ENCODE assay signal across 8 cellular contexts in the genomic region with DNA sequence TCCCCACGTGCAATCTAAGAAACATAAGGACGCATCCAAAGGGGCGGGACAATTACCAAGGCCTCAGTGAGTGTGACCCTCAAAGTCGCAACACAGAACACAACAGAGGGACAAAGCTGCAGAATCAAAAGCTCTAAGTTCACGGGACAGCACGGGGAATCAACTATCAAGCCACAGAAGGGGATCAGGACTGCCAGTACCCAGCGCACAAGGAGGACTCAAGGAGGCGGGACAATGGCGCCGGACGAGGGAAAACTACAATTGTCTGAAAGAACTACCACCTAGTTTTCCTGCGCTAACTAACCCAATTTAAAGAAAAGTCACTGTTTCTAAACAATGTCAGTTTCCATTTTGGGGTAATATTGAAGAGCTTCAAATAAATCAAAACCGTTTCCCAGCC. TPM values are rescaled to one million over a fixed set of nuclear protein-coding genes. Genes with fewer than 3 reads are reported as not detected.
A peak's percentile ranks its signal among the peaks of the same experiment; 100 is the strongest.
DNase-seq lines count a peak whose midpoint lies in the region; ATAC-seq, FAIRE-seq and TF ChIP-seq lines count a peak whose summit lies in the region.

No MANE protein-coding gene starts in this region.

- H3K4me1 Mint-ChIP-seq in CD4-positive, alpha-beta memory T cell = peaks cover 9 to 16% (median 11%) of the 10 kb centered on the region in 4 donors

- FAIRE-seq in endothelial cell of umbilical vein (lab: Jason Lieb, UNC) = no peak

- H3K9me3 Mint-ChIP-seq in CD4-positive, alpha-beta memory T cell = no peaks in the 10 kb centered on the region

- H3K9me1 ChIP-seq in endothelial cell of umbilical vein (replicated peaks; ENCODE audit: control insufficient read depth, extremely low read depth, insufficient read depth, low read length) = no peaks in the 10 kb centered on the region

- POLR2A ChIA-PET in CD4-positive, alpha-beta memory T cell (lab: Charles Lee; ENCODE audit: partially characterized antibody) = interaction anchor here (1.0 to 2.1 kb wide), 6 partner anchors 9 to 188 kb away, joined by 3 to 7 read pairs (median 5); a partner anchor contains a TSS
- POLR2A ChIA-PET in endothelial cell of umbilical vein (lab: Charles Lee) = no interaction called here

- peaks cover 7% of the 10 kb centered on the region for H3K4me1 ChIP-seq in CD4-positive, alpha-beta memory T cell (ENCODE audit: insufficient read depth, low read length)
- peaks cover 0 to 12% (median 0%) of the 10 kb centered on the region in 4 donors for H3K4me1 ChIP-seq in Peyer's patch
- H3K4me1 ChIP-seq in endothelial cell of umbilical vein (ENCODE audit: control insufficient read depth, extremely low read depth, insufficient read depth, low read length) = peaks cover 10% of the 10 kb centered on the region
- H3K4me1 ChIP-seq in rectal smooth muscle tissue (ENCODE audit: control insufficient read depth, insufficient read depth, low read length) = no peaks in the 10 kb centered on the region

- H3K27ac ChIP-seq in CD4-positive, alpha-beta memory T cell (ENCODE audit: low read depth, low read length) = peak overlapping the region; percentile 52
- H3K27ac ChIP-seq in Peyer's patch (peak overlapping the region in 3 of 4 donors; percentile 67 to 79 (median 76)), endothelial cell of umbilical vein (ENCODE audit: insufficient read depth, low read depth, low read length) (no peak overlapping the region), rectal smooth muscle tissue (ENCODE audit: low read depth, low read length) (peak overlapping the region; percentile 67)

- no TSS peak for BruUV-seq in endothelial cell of umbilical vein (replicated peaks; lab: Mats Ljungman, UMichigan)

- H3K4me3 Mint-ChIP-seq in CD4-positive, alpha-beta memory T cell = peak overlapping the region; percentile 88 to 93 (median 91)

- H3K79me2 ChIP-seq in endothelial cell of umbilical vein (ENCODE audit: control insufficient read depth, insufficient read depth, low read length) = no peaks in the 10 kb centered on the region

- H3K4me2 ChIP-seq in endothelial cell of umbilical vein (ENCODE audit: insufficient read depth, low read length) = peak overlapping the region; percentile 81

- no peak overlapping the region for H3K9ac ChIP-seq in endothelial cell of umbilical vein (replicated peaks; ENCODE audit: extremely low read depth, insufficient read depth, low read length)
- no peak overlapping the region for H3K9ac ChIP-seq in rectal smooth muscle tissue (ENCODE audit: low read length)

- H3K27me3 Mint-ChIP-seq in CD4-positive, alpha-beta memory T cell = no peaks in the 10 kb centered on the region

- ATAC-seq in left colon = no peak

- no peak for DNase-seq in CD4-positive, alpha-beta memory T cell
- DNase-seq in Peyer's patch (peak in 1 of 3 donors; percentile 34), endothelial cell of umbilical vein (ENCODE audit: low read depth, low spot score) (no peak), RKO (ENCODE audit: low spot score) (no peak), left colon (no peak), T-helper 9 cell (no peak)
- no peak for DNase-seq in activated CD4-positive, alpha-beta T cell treated with anti-CD3 and anti-CD28 coated beads, Interleukin-2, amount 50 U/mL, for 48 hours

- H3K27me3 ChIP-seq in CD4-positive, alpha-beta memory T cell (ENCODE audit: insufficient read depth, low read length) = no peaks in the 10 kb centered on the region
- H3K27me3 ChIP-seq in Peyer's patch (no peaks in the 10 kb centered on the region), endothelial cell of umbilical vein (ENCODE audit: control insufficient read depth in 2 of 2, insufficient read depth in 2 of 2, low read length in 2 of 2) (no peaks in the 10 kb centered on the region), rectal smooth muscle tissue (ENCODE audit: control insufficient read depth, insufficient read depth, low read length) (no peaks in the 10 kb centered on the region)

- intact Hi-C loops in CD4-positive, alpha-beta memory T cell (cut with micrococcal nuclease) = loop anchor here (1.0 to 5.0 kb wide), 2 partner anchors 10 to 901 kb away; no protein-coding TSS in a partner anchor
- intact Hi-C loops in endothelial cell of umbilical vein (cut with micrococcal nuclease) (no loop called here), left colon (cut with DNase I, micrococcal nuclease) (no loop called here)

- dilution Hi-C loops in endothelial cell of umbilical vein (cut with MboI; ENCODE audit: extremely low pct_ligation_motif_present, low sequenced_read_pairs) = no loop called here

- peak overlapping the region; percentile 89 to 96 (median 95) for H3K27ac Mint-ChIP-seq in CD4-positive, alpha-beta memory T cell

- peak overlapping the region; percentile 90 for H2AFZ ChIP-seq in endothelial cell of umbilical vein (ENCODE audit: low read depth, low read length)

- TF ChIP-seq POLR2A in Peyer's patch (IDR thresholded peaks at IDR 0.05) (no peak), endothelial cell of umbilical vein (IDR thresholded peaks at IDR 0.05; ENCODE audit: low read depth, low read length) (no peak)

- no peaks in the 10 kb centered on the region for H3K36me3 ChIP-seq in CD4-positive, alpha-beta memory T cell (ENCODE audit: insufficient read depth, low read length)
- no peaks in the 10 kb centered on the region for H3K36me3 ChIP-seq in Peyer's patch
- no peaks in the 10 kb centered on the region for H3K36me3 ChIP-seq in endothelial cell of umbilical vein (ENCODE audit: control insufficient read depth in 2 of 2, extremely low read depth in 1 of 2, insufficient read depth in 2 of 2, low read length in 2 of 2)
- no peaks in the 10 kb centered on the region for H3K36me3 ChIP-seq in rectal smooth muscle tissue (ENCODE audit: control insufficient read depth, insufficient read depth, low read length)

- TF ChIP-seq CTCF in Peyer's patch (IDR thresholded peaks at IDR 0.05) (no peak), endothelial cell of umbilical vein (IDR thresholded peaks at IDR 0.05; ENCODE audit: extremely low read depth in 1 of 2, insufficient read depth in 1 of 2, low read depth in 1 of 2, low read length in 2 of 2) (no peak)

- H3K4me3 ChIP-seq in CD4-positive, alpha-beta memory T cell (ENCODE audit: low read length in 2 of 2) = peak overlapping the region; percentile 52 to 58
- peak overlapping the region in 1 of 4 donors; percentile 68 for H3K4me3 ChIP-seq in Peyer's patch
- H3K4me3 ChIP-seq in endothelial cell of umbilical vein (replicated peaks in 1 of 3; ENCODE audit: insufficient read depth in 1 of 3, low read depth in 1 of 3, low read length in 3 of 3) = peak overlapping the region in 1 of 3 experiments; percentile 47
- H3K4me3 ChIP-seq in rectal smooth muscle tissue (ENCODE audit: low read length) = peak overlapping the region; percentile 73

- H3K9me3 ChIP-seq in CD4-positive, alpha-beta memory T cell (ENCODE audit: control insufficient read depth in 1 of 2, low read length in 2 of 2) = no peaks in the 10 kb centered on the region
- H3K9me3 ChIP-seq in Peyer's patch (no peaks in the 10 kb centered on the region), endothelial cell of umbilical vein (replicated peaks; ENCODE audit: control insufficient read depth, insufficient read depth, low read length) (no peaks in the 10 kb centered on the region)

- CTCF ChIA-PET in CD4-positive, alpha-beta memory T cell (lab: Charles Lee; ENCODE audit: partially characterized antibody) = interaction anchor here (1.1 to 2.3 kb wide), 2 partner anchors 11 to 44 kb away, joined by 4 to 12 read pairs; no protein-coding TSS in a partner anchor
- CTCF ChIA-PET in endothelial cell of umbilical vein (lab: Charles Lee) = interaction anchor here (1.5 to 2.1 kb wide), 2 partner anchors 10 to 44 kb away, joined by 3 to 14 read pairs; no protein-coding TSS in a partner anchor

- no peaks in the 10 kb centered on the region for H3K36me3 Mint-ChIP-seq in CD4-positive, alpha-beta memory T cell

- H4K20me1 ChIP-seq in endothelial cell of umbilical vein (replicated peaks; ENCODE audit: control insufficient read depth, extremely low read depth, insufficient read depth, low read length) = no peaks in the 10 kb centered on the region

RNA-seq across cellular contexts. Expression of a gene that starts 1.3 kb away (rescaled TPM):
- total RNA-seq in CD4-positive, alpha-beta memory T cell = 1 to 10 TPM in 1 of 2 experiments, under 1 TPM in 1; 0.89 to 2.2 TPM
- 1 to 10 TPM; 1.1 to 2.8 TPM for polyA plus RNA-seq in CD4-positive, alpha-beta memory T cell
- total RNA-seq in Peyer's patch = 1 to 10 TPM in 3 of 4 donors, not detected in 1; 1.5 to 8.3 (median 1.8) TPM
- total RNA-seq in endothelial cell of umbilical vein = 1.3 and 1.7 TPM in 2 replicates
- polyA plus RNA-seq in endothelial cell of umbilical vein = 1.3 and 1.8 TPM in 2 replicates
- 0.83 and 1.6 TPM in 2 replicates for polyA plus RNA-seq in endothelial cell of umbilical vein (2011; cell fraction: cytosol; rRNA removed)
- polyA plus RNA-seq in endothelial cell of umbilical vein (2011; cell fraction: nucleus; rRNA removed) = 2.0 and 2.8 TPM in 2 replicates
- 0.25 and 1.3 TPM in 2 replicates for polyA plus RNA-seq in endothelial cell of umbilical vein (2012)
- polyA minus RNA-seq in endothelial cell of umbilical vein = 0.45 and 0.75 TPM in 2 replicates
- polyA minus RNA-seq in endothelial cell of umbilical vein (2011; cell fraction: cytosol; rRNA and poly(A)+ RNA removed) = 1.7 TPM
- polyA minus RNA-seq in endothelial cell of umbilical vein (2011; cell fraction: nucleus; rRNA and poly(A)+ RNA removed) = 1.5 and 1.9 TPM in 2 replicates
- under 1 TPM; 0.49 to 0.61 TPM for total RNA-seq in left colon

RNA-seq across cellular contexts. Expression of a gene that starts 29.3 kb away (rescaled TPM):
- total RNA-seq in CD4-positive, alpha-beta memory T cell = 10 to 100 TPM; 41.8 to 47.4 TPM
- polyA plus RNA-seq in CD4-positive, alpha-beta memory T cell = 10 to 100 TPM; 68.6 to 71.6 TPM
- total RNA-seq in Peyer's patch (10 to 100 TPM; 18.4 to 86.6 (median 26.2) TPM), endothelial cell of umbilical vein (62.7 and 63.1 TPM in 2 replicates), left colon (10 to 100 TPM; 23.3 to 27.3 TPM)
- 41.2 and 48.3 TPM in 2 replicates for polyA plus RNA-seq in endothelial cell of umbilical vein
- 57.1 and 65.0 TPM in 2 replicates for polyA plus RNA-seq in endothelial cell of umbilical vein (2011; cell fraction: cytosol; rRNA removed)
- 37.7 and 48.4 TPM in 2 replicates for polyA plus RNA-seq in endothelial cell of umbilical vein (2011; cell fraction: nucleus; rRNA removed)
- polyA plus RNA-seq in endothelial cell of umbilical vein (2012) = 53.0 and 69.2 TPM in 2 replicates
- 27.3 and 28.7 TPM in 2 replicates for polyA minus RNA-seq in endothelial cell of umbilical vein
- polyA minus RNA-seq in endothelial cell of umbilical vein (2011; cell fraction: cytosol; rRNA and poly(A)+ RNA removed) = 42.8 TPM
- polyA minus RNA-seq in endothelial cell of umbilical vein (2011; cell fraction: nucleus; rRNA and poly(A)+ RNA removed) = 12.9 and 13.2 TPM in 2 replicates

RNA-seq across cellular contexts. Expression of a gene that starts 38.3 kb away (rescaled TPM):
- 10 to 100 TPM; 40.6 to 42.1 TPM for total RNA-seq in CD4-positive, alpha-beta memory T cell
- polyA plus RNA-seq in CD4-positive, alpha-beta memory T cell = 10 to 100 TPM; 36.8 to 40.3 TPM
- total RNA-seq in Peyer's patch = 100 to 1,000 TPM in 1 of 4 donors, 10 to 100 TPM in 3; 28.9 to 106 (median 67.1) TPM
- total RNA-seq in endothelial cell of umbilical vein = 23.2 and 24.8 TPM in 2 replicates
- polyA plus RNA-seq in endothelial cell of umbilical vein = 33.2 and 53.7 TPM in 2 replicates
- 19.8 and 29.5 TPM in 2 replicates for polyA plus RNA-seq in endothelial cell of umbilical vein (2011; cell fraction: cytosol; rRNA removed)
- 22.0 and 24.0 TPM in 2 replicates for polyA plus RNA-seq in endothelial cell of umbilical vein (2011; cell fraction: nucleus; rRNA removed)
- polyA plus RNA-seq in endothelial cell of umbilical vein (2012) = 11.7 and 14.3 TPM in 2 replicates
- 15.1 and 18.8 TPM in 2 replicates for polyA minus RNA-seq in endothelial cell of umbilical vein
- polyA minus RNA-seq in endothelial cell of umbilical vein (2011; cell fraction: cytosol; rRNA and poly(A)+ RNA removed) = 10.2 TPM
- polyA minus RNA-seq in endothelial cell of umbilical vein (2011; cell fraction: nucleus; rRNA and poly(A)+ RNA removed) = 7.0 and 9.7 TPM in 2 replicates
- total RNA-seq in left colon = 10 to 100 TPM; 51.1 to 60.3 TPM

RNA-seq across cellular contexts. Expression of a gene that starts 38.5 kb away (rescaled TPM):
- 100 to 1,000 TPM; 134 to 136 TPM for total RNA-seq in CD4-positive, alpha-beta memory T cell
- 10 to 100 TPM; 37.3 to 61.8 TPM for polyA plus RNA-seq in CD4-positive, alpha-beta memory T cell
- total RNA-seq in Peyer's patch (100 to 1,000 TPM in 1 of 4 donors, 10 to 100 TPM in 3; 19.1 to 138 (median 28.0) TPM), endothelial cell of umbilical vein (123 and 135 TPM in 2 replicates), left colon (10 to 100 TPM in 1 of 2 donors, 1 to 10 TPM in 1; 8.9 to 18.3 TPM)
- 41.2 and 54.5 TPM in 2 replicates for polyA plus RNA-seq in endothelial cell of umbilical vein
- polyA plus RNA-seq in endothelial cell of umbilical vein (2011; cell fraction: cytosol; rRNA removed) = 56.0 and 64.2 TPM in 2 replicates
- polyA plus RNA-seq in endothelial cell of umbilical vein (2011; cell fraction: nucleus; rRNA removed) = 132 and 166 TPM in 2 replicates
- polyA plus RNA-seq in endothelial cell of umbilical vein (2012) = 32.3 and 77.6 TPM in 2 replicates
- 18.0 and 19.3 TPM in 2 replicates for polyA minus RNA-seq in endothelial cell of umbilical vein
- polyA minus RNA-seq in endothelial cell of umbilical vein (2011; cell fraction: cytosol; rRNA and poly(A)+ RNA removed) = 23.2 TPM
- polyA minus RNA-seq in endothelial cell of umbilical vein (2011; cell fraction: nucleus; rRNA and poly(A)+ RNA removed) = 28.0 and 30.7 TPM in 2 replicates
